ENCODE assay signal across 25 cellular contexts in the genomic region with DNA sequence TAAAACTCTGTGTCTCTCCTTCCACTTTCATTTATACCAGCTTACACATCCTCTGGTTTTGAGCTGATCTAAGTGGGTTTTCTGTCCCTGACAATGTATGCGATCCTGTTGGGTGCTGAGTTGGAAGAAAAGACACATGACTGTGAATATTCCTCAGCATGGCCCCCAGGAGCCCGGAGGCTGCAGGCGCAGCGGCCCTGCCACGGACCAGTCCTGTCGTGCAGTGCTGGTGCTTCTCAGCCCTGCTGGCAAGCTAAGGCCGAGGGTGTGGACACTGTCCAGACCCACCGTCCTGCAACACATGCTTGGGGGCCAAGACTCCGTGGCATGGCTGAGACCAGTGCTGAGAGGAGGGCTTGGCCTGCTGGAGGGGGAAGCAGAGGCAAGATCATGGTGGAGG.
DNase-seq lines count a peak whose midpoint lies in the region; ATAC-seq, FAIRE-seq and TF ChIP-seq lines count a peak whose summit lies in the region.
"Had no signal": no experiment of that assay in that cellular context is flagged by ENCODE, and none has a peak within 500 bp of the region (broad histone marks: within the 10 kb centered on the region; RNA-seq: fewer than 3 reads in every experiment).

No MANE protein-coding gene starts in this region.

- H2AK5ac ChIP-seq in H1 (ENCODE audit: low read depth, low read length): no peak overlapping the region

- peak overlapping the region; percentile 48; the same call in 1 of the 2 replicates for H3K18ac ChIP-seq in H1 (ENCODE audit: extremely low read depth, low read length)

- H3K9ac ChIP-seq in H1 (replicated peaks in 1 of 4; ENCODE audit: extremely low read depth in 1 of 4, low read depth in 3 of 4, low read length in 3 of 4): no peak overlapping the region
- H3K9ac ChIP-seq: BLaER1 treated with 17β-estradiol and CSF1 and Interleukin-3, amounts not matched to agents 10 nM and 100 nM had no signal

- no peaks in the 10 kb centered on the region for H3K79me1 ChIP-seq in H1 (ENCODE audit: low read depth, low read length)

- DNase-seq in H1 (ENCODE audit: low read depth in 1 of 2, low spot score in 2 of 2) (no peak), omental fat pad (ENCODE audit: low spot score) (no peak), upper lobe of right lung (no peak), substantia nigra (lab: John Stamatoyannopoulos, UW) (no peak)
- DNase-seq: 8988T; ACHN; AML-193; BE2C; CD4-positive, alpha-beta T cell; CD8-positive, alpha-beta memory T cell; DMS 273 treated with DMSO at 0.1 percent for 48 hours; DMS79; EL; GDM1; HFFc6 had no signal

- no peaks in the 10 kb centered on the region for H3K23me2 ChIP-seq in H1 (ENCODE audit: low read depth, low read length)

- no peak for FAIRE-seq in H1 (lab: Jason Lieb, UNC)
- FAIRE-seq: A549, D721Med, GM12878, GM19239, H54 had no signal

- H3K56ac ChIP-seq in H1 (replicated peaks; ENCODE audit: insufficient read length, low read depth, low read length): no peak overlapping the region

- no peaks in the 10 kb centered on the region for H4K20me1 ChIP-seq in H1 (replicated peaks in 1 of 2; ENCODE audit: control insufficient read depth in 1 of 2, insufficient read depth in 2 of 2, low read length in 2 of 2)
- H4K20me1 ChIP-seq: BLaER1 treated with 17β-estradiol and CSF1 and Interleukin-3, amounts not matched to agents 10 nM and 100 nM had no signal

- peak overlapping the region; percentile 40; the same call in 1 of the 2 replicates for H2BK15ac ChIP-seq in H1 (ENCODE audit: low read length)

- peak overlapping the region; percentile 45 for H4K91ac ChIP-seq in H1 (replicated peaks; ENCODE audit: insufficient read length, low read length)

- 83% methylated on average over 8 of the region's 9 CpGs; no CpG with 5 or more reads in 1 of the 2 experiments for WGBS in H1 (ENCODE audit: extremely low coverage in 1 of 2, insufficient coverage in 1 of 2, insufficient read length in 1 of 2, insufficient replicate concordance in 2 of 2, low coverage in 1 of 2, low lambda C conversion rate in 2 of 2, missing lambda C conversion rate in 1 of 2), 2 experiments

- peak overlapping the region; percentile 87 for H2BK20ac ChIP-seq in H1 (ENCODE audit: low read length)

- H3K4ac ChIP-seq in H1 (replicated peaks; ENCODE audit: insufficient read length, low read depth, low read length): peak overlapping the region; percentile 48

- H3K4me1 ChIP-seq in H1 (replicated peaks in 1 of 4; ENCODE audit: control insufficient read depth in 3 of 4, insufficient read depth in 4 of 4, low read length in 3 of 4): no peaks in the 10 kb centered on the region; a peak in 1 of 7 replicates
- no peaks in the 10 kb centered on the region for H3K4me1 ChIP-seq in upper lobe of right lung
- H3K4me1 ChIP-seq: A549; BE2C; BLaER1 treated with 17β-estradiol and CSF1 and Interleukin-3, amounts not matched to agents 10 nM and 100 nM; HAP-1 had no signal

- no peak overlapping the region for H3K23ac ChIP-seq in H1 (ENCODE audit: insufficient read length)

- H3K4me3 ChIP-seq in H1 (ENCODE audit: extremely low read depth in 1 of 4, insufficient read depth in 2 of 4, low read depth in 3 of 4, low read length in 4 of 4): no peak overlapping the region
- no peak overlapping the region for H3K4me3 ChIP-seq in upper lobe of right lung
- H3K4me3 ChIP-seq: A549; BLaER1 treated with 17β-estradiol and CSF1 and Interleukin-3, amounts not matched to agents 10 nM and 100 nM; GM12878; GM23338; HAP-1 had no signal

- H3K9me3 ChIP-seq in H1 (ENCODE audit: insufficient read depth in 2 of 2, low read depth in 1 of 2, low read length in 1 of 2) (no peaks in the 10 kb centered on the region), upper lobe of right lung (peaks cover under 1% of the 10 kb centered on the region)

- H3K4me2 ChIP-seq in H1 (ENCODE audit: insufficient read depth in 1 of 2, low read depth in 2 of 2, low read length in 2 of 2): no peak overlapping the region
- H3K4me2 ChIP-seq: A549; BLaER1 treated with 17β-estradiol and CSF1 and Interleukin-3, amounts not matched to agents 10 nM and 100 nM; GM23338 had no signal

- intact Hi-C loops in upper lobe of right lung (cut with DNase I): no loop called here

- H3K36me3 ChIP-seq in H1 (ENCODE audit: control insufficient read depth in 2 of 4, insufficient read depth in 4 of 4, low read length in 3 of 4) (no peaks in the 10 kb centered on the region), upper lobe of right lung (no peaks in the 10 kb centered on the region)
- H3K36me3 ChIP-seq: BE2C; BLaER1 treated with 17β-estradiol and CSF1 and Interleukin-3, amounts not matched to agents 10 nM and 100 nM; HAP-1 had no signal

- H3K79me2 ChIP-seq in H1 (ENCODE audit: control insufficient read depth in 1 of 2, insufficient read depth in 2 of 2, low read length in 2 of 2): no peaks in the 10 kb centered on the region

- H2BK12ac ChIP-seq in H1 (ENCODE audit: low read depth, low read length): peak overlapping the region; percentile 31; the same call in 1 of the 2 replicates

- H3K27me3 ChIP-seq in H1 (replicated peaks in 1 of 4; ENCODE audit: control insufficient read depth in 3 of 4, extremely low read depth in 1 of 4, insufficient read depth in 3 of 4, low read length in 3 of 4): no peaks in the 10 kb centered on the region; a peak in 1 of 7 replicates
- no peaks in the 10 kb centered on the region for H3K27me3 ChIP-seq in upper lobe of right lung
- H3K27me3 ChIP-seq: BE2C; BLaER1 treated with 17β-estradiol and CSF1 and Interleukin-3, amounts not matched to agents 10 nM and 100 nM had no signal

- peak; percentile 41 for ATAC-seq in omental fat pad (ENCODE audit: low FRiP score)
- ATAC-seq in upper lobe of right lung: peak; percentile 33
- no peak for ATAC-seq in GM19455 (IDR thresholded peaks at IDR 0.05; ENCODE audit: unreplicated experiment)
- no peak for ATAC-seq in HG03571 (IDR thresholded peaks at IDR 0.05; ENCODE audit: unreplicated experiment)
- ATAC-seq: A549, GM12878, GM23338 had no signal

- TF ChIP-seq POLR2A in H1 (IDR thresholded peaks at IDR 0.05; ENCODE audit: control extremely low read depth in 1 of 2, low read depth in 2 of 2, low read length in 2 of 2): no peak

- H2BK5ac ChIP-seq in H1 (ENCODE audit: low read depth, low read length): peak overlapping the region; percentile 36; the same call in 1 of the 2 replicates

- no peak for TF ChIP-seq RAD21 in H1 (IDR thresholded peaks at IDR 0.05 in 1 of 2, conservative IDR thresholded peaks at IDR 0.05 in 1 of 2; ENCODE audit: low read depth in 2 of 2, low read length in 2 of 2)

- no peak overlapping the region for H2BK120ac ChIP-seq in H1 (replicated peaks; ENCODE audit: low read depth, low read length)

- H3K14ac ChIP-seq in H1 (ENCODE audit: insufficient read length): no peak overlapping the region

- TF ChIP-seq CTCF in H1 (IDR thresholded peaks at IDR 0.05; ENCODE audit: control extremely low read depth in 1 of 3, insufficient read depth in 1 of 3, low read depth in 1 of 3, low read length in 3 of 3): no peak
- TF ChIP-seq CTCF in omental fat pad (IDR thresholded peaks at IDR 0.05): no peak
- no peak for TF ChIP-seq CTCF in upper lobe of right lung (IDR thresholded peaks at IDR 0.05)

- H3K27ac ChIP-seq in H1 (ENCODE audit: low read depth, low read length): no peak overlapping the region
- H3K27ac ChIP-seq in upper lobe of right lung: no peak overlapping the region
- no peak overlapping the region for H3K27ac ChIP-seq in substantia nigra (ENCODE audit: low read depth, low read length, poor library complexity, severe bottlenecking)
- H3K27ac ChIP-seq: A549; BLaER1 treated with 17β-estradiol and CSF1 and Interleukin-3, amounts not matched to agents 10 nM and 100 nM had no signal

- H4K5ac ChIP-seq in H1 (ENCODE audit: insufficient read length, low read depth, low read length): peak overlapping the region; percentile 10

- CTCF ChIA-PET in H1 (lab: Charles Lee; ENCODE audit: partially characterized antibody): interaction anchor here (1.0 to 1.5 kb wide), 3 partner anchors 24 to 523 kb away, joined by 3 to 4 read pairs (median 4); no protein-coding TSS in a partner anchor

- POLR2A ChIA-PET in H1 (lab: Charles Lee; ENCODE audit: partially characterized antibody): no interaction called here

- no peak overlapping the region for H2AFZ ChIP-seq in H1 (ENCODE audit: low read length)
- H2AFZ ChIP-seq: GM23338 had no signal

- TF ChIP-seq EP300 in H1 (IDR thresholded peaks at IDR 0.05; ENCODE audit: borderline replicate concordance in 1 of 2, low read depth in 2 of 2, low read length in 2 of 2): no peak

- no peak overlapping the region; the same call in 1 of the 2 replicates for H4K8ac ChIP-seq in H1 (ENCODE audit: extremely low read depth, insufficient read depth, low read length)

TF ChIP-seq in H1, 55 proteins besides CTCF, POLR2A, EP300 and RAD21:
- no peak for TF ChIP-seq BACH1 (IDR thresholded peaks at IDR 0.05; ENCODE audit: low read length)
- TF ChIP-seq CBX8 (IDR thresholded peaks at IDR 0.05; ENCODE audit: borderline replicate concordance, low read depth, low read length): no peak
- no peak for TF ChIP-seq GTF2F1 (IDR thresholded peaks at IDR 0.05; ENCODE audit: borderline replicate concordance, low read depth, low read length)
- no peak for TF ChIP-seq SIRT6 (IDR thresholded peaks at IDR 0.05; ENCODE audit: low read length)
- no peak for TF ChIP-seq BRCA1 (IDR thresholded peaks at IDR 0.05; ENCODE audit: low read depth, low read length)
- TF ChIP-seq RNF2 (IDR thresholded peaks at IDR 0.05; ENCODE audit: borderline replicate concordance, low read depth, low read length, missing control alignments, poor library complexity, severe bottlenecking): no peak
- no peak for TF ChIP-seq SRF (IDR thresholded peaks at IDR 0.05; ENCODE audit: low read depth, low read length)
- no peak for TF ChIP-seq KDM4A (IDR thresholded peaks at IDR 0.05; ENCODE audit: low read depth, low read length, severe bottlenecking)
- no peak for TF ChIP-seq PHF8 (conservative IDR thresholded peaks at IDR 0.05; ENCODE audit: low read depth, low read length)

Comparison
In these comparisons a context has a peak if more than half of its experiments do, and no peak if none do; other contexts are left out.
1. ATAC-seq: peak in omental fat pad (single experiment) and upper lobe of right lung (single experiment); none in GM19455 (single experiment) and HG03571 (single experiment).